Comparison of ENCODE assay signal across 1 cellular context in genomic region chr2:61017556-61018318, GRCh38.
TF ChIP-seq lines count a peak whose summit lies in the region.

Gene PEX13, plus strand, starts transcription at chr2:61017720. Its CDS starts 40 bp downstream, at chr2:61017760.
Gene PUS10, minus strand, starts transcription at chr2:61018255. Its CDS starts 6,365 bp downstream, at chr2:61011890.

TF ChIP-seq in HepG2, 621 proteins besides CTCF, POLR2A, EP300 and RAD21 (continued from another document and continues in another):
- TF ChIP-seq HNF1B (CRISPR knock-in tag; IDR thresholded peaks at IDR 0.05), result peak; percentile 80; the same call in 1 of the 2 replicates
- 0 out of 2 replicates have a peak, but pooled peaks have one; percentile 71 for TF ChIP-seq MLX (CRISPR knock-in tag; IDR thresholded peaks at IDR 0.05)
- TF ChIP-seq ZNF652 (CRISPR knock-in tag; IDR thresholded peaks at IDR 0.05; ENCODE audit: borderline replicate concordance, low read depth), result peak; percentile 86
- 0 out of 2 replicates have a peak, but pooled peaks have one; percentile 81 for TF ChIP-seq ZSCAN9 (CRISPR knock-in tag; IDR thresholded peaks at IDR 0.05; ENCODE audit: borderline replicate concordance)
- TF ChIP-seq GATAD2A (CRISPR knock-in tag; IDR thresholded peaks at IDR 0.05), result peak; percentile 98; the same call in 1 of the 2 replicates
- TF ChIP-seq ZNF740 (CRISPR knock-in tag; IDR thresholded peaks at IDR 0.05), result peak; percentile 44; the same call in 1 of the 2 replicates
- peak; percentile 84; the same call in 1 of the 2 replicates for TF ChIP-seq ZNF784 (CRISPR knock-in tag; IDR thresholded peaks at IDR 0.05; ENCODE audit: borderline replicate concordance)
- TF ChIP-seq ZFP82 (CRISPR knock-in tag; IDR thresholded peaks at IDR 0.05; ENCODE audit: borderline replicate concordance), result 0 out of 2 replicates have a peak, but pooled peaks have one; percentile 68
- peak; percentile 69 for TF ChIP-seq RXRA (CRISPR knock-in tag; IDR thresholded peaks at IDR 0.05)
- TF ChIP-seq GABPA (IDR thresholded peaks at IDR 0.05; ENCODE audit: low read depth, low read length), result no peak
- TF ChIP-seq GABPA (CRISPR knock-in tag; IDR thresholded peaks at IDR 0.05; ENCODE audit: low read depth), result peak; percentile 75; the same call in 1 of the 2 replicates
- TF ChIP-seq TCF7 (IDR thresholded peaks at IDR 0.05; ENCODE audit: low read depth), result peak; percentile 82
- TF ChIP-seq THAP11 (CRISPR knock-in tag; IDR thresholded peaks at IDR 0.05), result peak; percentile 86
- TF ChIP-seq TEAD2 (CRISPR knock-in tag; IDR thresholded peaks at IDR 0.05), result no peak
- no peak for TF ChIP-seq LCORL (IDR thresholded peaks at IDR 0.05)
- 0 out of 2 replicates have a peak, but pooled peaks have one; percentile 17 for TF ChIP-seq LCORL (CRISPR knock-in tag; IDR thresholded peaks at IDR 0.05)
- TF ChIP-seq ZNF230 (CRISPR knock-in tag; IDR thresholded peaks at IDR 0.05), result peak; percentile 74
- TF ChIP-seq HMG20A (CRISPR knock-in tag; IDR thresholded peaks at IDR 0.05; ENCODE audit: borderline replicate concordance), result no peak; the same call in 1 of the 2 replicates
- TF ChIP-seq ZNF225 (CRISPR knock-in tag; IDR thresholded peaks at IDR 0.05), result peak; percentile 48; the same call in 1 of the 2 replicates
- TF ChIP-seq ZBTB2 (CRISPR knock-in tag; IDR thresholded peaks at IDR 0.05; ENCODE audit: low read depth), result peak; percentile 7; the same call in 1 of the 2 replicates
- TF ChIP-seq ZNF552 (CRISPR knock-in tag; IDR thresholded peaks at IDR 0.05; ENCODE audit: borderline replicate concordance), result no peak
- TF ChIP-seq BCL6 (CRISPR knock-in tag; IDR thresholded peaks at IDR 0.05), result peak; percentile 88
- TF ChIP-seq ONECUT2 (CRISPR knock-in tag; IDR thresholded peaks at IDR 0.05), result peak; percentile 82
- TF ChIP-seq ZSCAN5A (CRISPR knock-in tag; IDR thresholded peaks at IDR 0.05; ENCODE audit: borderline replicate concordance), result peak; percentile 53; the same call in 1 of the 2 replicates
- TF ChIP-seq CCDC6 (CRISPR knock-in tag; IDR thresholded peaks at IDR 0.05), result peak; percentile 94; the same call in 1 of the 2 replicates
- TF ChIP-seq PLSCR1 (CRISPR knock-in tag; IDR thresholded peaks at IDR 0.05; ENCODE audit: borderline replicate concordance), result no peak
- peak; percentile 97 for TF ChIP-seq ELF4 (CRISPR knock-in tag; IDR thresholded peaks at IDR 0.05; ENCODE audit: borderline replicate concordance)
- TF ChIP-seq AKAP8 (CRISPR knock-in tag; IDR thresholded peaks at IDR 0.05), result 0 out of 2 replicates have a peak, but pooled peaks have one; percentile 49
- TF ChIP-seq NR2F1 (CRISPR knock-in tag; IDR thresholded peaks at IDR 0.05), result peak; percentile 84 to 85
- TF ChIP-seq FOXK1 (CRISPR knock-in tag; IDR thresholded peaks at IDR 0.05; ENCODE audit: borderline replicate concordance, low read depth), result peak; percentile 84; the same call in 1 of the 2 replicates
- TF ChIP-seq HNF4A (CRISPR knock-in tag; IDR thresholded peaks at IDR 0.05), result peak; percentile 99
- TF ChIP-seq IKZF5 (CRISPR knock-in tag; IDR thresholded peaks at IDR 0.05), result peak; percentile 90
- TF ChIP-seq SRSF1 (optimal IDR thresholded peaks at IDR 0.05; ENCODE audit: low read depth, low read length), result peak; percentile 84
- peak; percentile 79 for TF ChIP-seq YY1 (IDR thresholded peaks at IDR 0.05; ENCODE audit: insufficient read depth, insufficient replicate concordance, low read depth, low read length)
- TF ChIP-seq MIXL1 (CRISPR knock-in tag; IDR thresholded peaks at IDR 0.05), result peak; percentile 85; the same call in 1 of the 2 replicates
- peak; percentile 76; the same call in 1 of the 2 replicates for TF ChIP-seq SPEN (CRISPR knock-in tag; IDR thresholded peaks at IDR 0.05; ENCODE audit: low read depth)
- no peak for TF ChIP-seq ZKSCAN5 (CRISPR knock-in tag; IDR thresholded peaks at IDR 0.05)
- peak; percentile 88 for TF ChIP-seq SIX1 (CRISPR knock-in tag; IDR thresholded peaks at IDR 0.05; ENCODE audit: borderline replicate concordance)
- TF ChIP-seq ZNF180 (CRISPR knock-in tag; IDR thresholded peaks at IDR 0.05; ENCODE audit: borderline replicate concordance, low read depth), result no peak
- TF ChIP-seq HES4 (CRISPR knock-in tag; IDR thresholded peaks at IDR 0.05; ENCODE audit: borderline replicate concordance), result peak; percentile 92
- peak; percentile 87 for TF ChIP-seq FOXA3 (CRISPR knock-in tag; IDR thresholded peaks at IDR 0.05)
- 0 out of 2 replicates have a peak, but pooled peaks have one; percentile 12 for TF ChIP-seq CERS6 (CRISPR knock-in tag; IDR thresholded peaks at IDR 0.05)
- TF ChIP-seq SP4 (CRISPR knock-in tag; IDR thresholded peaks at IDR 0.05), result 0 out of 2 replicates have a peak, but pooled peaks have one; percentile 44
- TF ChIP-seq NR2F2 (IDR thresholded peaks at IDR 0.05; ENCODE audit: borderline replicate concordance, low read depth), result peak; percentile 93
- TF ChIP-seq ETV5 (CRISPR knock-in tag; IDR thresholded peaks at IDR 0.05; ENCODE audit: borderline replicate concordance), result peak; percentile 100
- TF ChIP-seq ZNF776 (CRISPR knock-in tag; IDR thresholded peaks at IDR 0.05), result no peak; the same call in 1 of the 2 replicates
- peak; percentile 94 for TF ChIP-seq HDAC1 (CRISPR knock-in tag; IDR thresholded peaks at IDR 0.05)
- TF ChIP-seq TAF15 (IDR thresholded peaks at IDR 0.05; ENCODE audit: low read depth, low read length, poor library complexity, severe bottlenecking), result peak; percentile 84
- TF ChIP-seq CENPBD1 (CRISPR knock-in tag; IDR thresholded peaks at IDR 0.05; ENCODE audit: borderline replicate concordance, low read depth), result 0 out of 2 replicates have a peak, but pooled peaks have one; percentile 52
- peak; percentile 71; the same call in 1 of the 2 replicates for TF ChIP-seq ZMYM3 (CRISPR knock-in tag; IDR thresholded peaks at IDR 0.05)
- TF ChIP-seq ELF3 (CRISPR knock-in tag; IDR thresholded peaks at IDR 0.05), result peak; percentile 95
- TF ChIP-seq CSRNP2 (CRISPR knock-in tag; conservative IDR thresholded peaks at IDR 0.05; ENCODE audit: low read depth), result no peak
- TF ChIP-seq FOXP1 (IDR thresholded peaks at IDR 0.05), result no peak
- TF ChIP-seq FOXP1 (CRISPR knock-in tag; IDR thresholded peaks at IDR 0.05), result peak; percentile 86
- peak; percentile 87 for TF ChIP-seq RFXAP (CRISPR knock-in tag; IDR thresholded peaks at IDR 0.05; ENCODE audit: borderline replicate concordance)
- TF ChIP-seq SNAPC2 (CRISPR knock-in tag; IDR thresholded peaks at IDR 0.05), result peak; percentile 63; the same call in 1 of the 2 replicates
- TF ChIP-seq ZNF761 (CRISPR knock-in tag; conservative IDR thresholded peaks at IDR 0.05), result peak; percentile 86; the same call in 1 of the 2 replicates
- TF ChIP-seq ZNF510 (CRISPR knock-in tag; IDR thresholded peaks at IDR 0.05; ENCODE audit: low read depth), result 0 out of 2 replicates have a peak, but pooled peaks have one; percentile 51
- TF ChIP-seq ZSCAN20 (CRISPR knock-in tag; IDR thresholded peaks at IDR 0.05; ENCODE audit: borderline replicate concordance), result no peak; the same call in 1 of the 2 replicates
- peak; percentile 41; the same call in 1 of the 2 replicates for TF ChIP-seq HHEX (CRISPR knock-in tag; IDR thresholded peaks at IDR 0.05)
- no peak for TF ChIP-seq PAF1 (CRISPR knock-in tag; IDR thresholded peaks at IDR 0.05)
- TF ChIP-seq MTERF4 (CRISPR knock-in tag; IDR thresholded peaks at IDR 0.05), result peak; percentile 81
